In the genomic region with DNA sequence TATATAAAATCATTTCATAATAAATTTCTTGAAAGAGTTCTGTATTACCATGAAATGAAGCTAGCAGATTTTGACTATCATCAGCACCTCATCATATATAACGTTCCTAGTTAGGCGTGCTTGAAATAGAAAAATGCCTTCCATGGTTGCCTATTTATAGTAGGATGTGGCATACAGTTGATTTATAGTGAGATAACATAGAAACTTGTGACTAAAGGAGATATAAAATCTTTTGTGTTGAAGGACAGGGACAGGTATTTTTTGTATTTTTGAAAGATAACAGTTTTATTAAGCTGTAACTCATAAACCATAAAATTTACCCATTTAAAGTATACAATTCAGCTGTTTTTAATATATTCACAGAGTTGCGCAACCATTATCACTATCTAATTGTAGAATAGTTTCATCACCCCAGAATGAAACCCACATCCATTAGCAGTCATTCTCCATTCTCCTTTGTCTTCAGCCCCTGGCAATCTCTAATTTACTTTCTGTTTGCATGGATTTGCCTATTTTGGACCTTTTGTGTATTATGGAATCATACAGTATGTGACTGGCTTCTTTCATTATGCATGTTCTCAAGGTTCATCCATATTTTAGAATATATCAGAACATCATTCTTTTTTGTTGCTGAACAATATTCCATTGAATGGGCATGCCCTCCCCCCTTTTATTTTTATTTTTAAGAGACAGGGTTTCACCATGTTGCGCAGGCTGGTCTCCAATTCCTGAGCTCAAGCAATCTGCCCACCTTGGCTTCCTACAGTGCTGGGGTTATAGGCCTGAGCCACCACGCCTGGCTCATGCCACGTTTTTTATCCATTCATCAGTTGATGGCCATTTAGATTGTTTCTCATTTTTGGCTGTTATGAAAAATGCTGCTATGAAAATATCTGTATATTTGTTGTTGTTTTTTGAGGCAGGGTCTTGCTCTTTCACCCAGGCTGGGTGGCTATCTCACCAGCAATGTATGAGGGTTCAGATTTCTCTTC, we compare ENCODE assay signal across 1 cellular context.
TF ChIP-seq lines count a peak whose summit lies in the region.

No MANE protein-coding gene starts in this region.

TF ChIP-seq in IMR-90, 13 proteins besides CTCF, POLR2A, EP300 and RAD21:
- TF ChIP-seq RFX5 (IDR thresholded peaks at IDR 0.05; ENCODE audit: low read depth, low read length) (no peak), MXI1 (IDR thresholded peaks at IDR 0.05; ENCODE audit: borderline replicate concordance, low read depth, low read length) (no peak), CEBPB (IDR thresholded peaks at IDR 0.05; ENCODE audit: low read depth, low read length) (peak; percentile 97), NFE2L2 (IDR thresholded peaks at IDR 0.05; ENCODE audit: low read depth, low read length) (no peak), SMC3 (IDR thresholded peaks at IDR 0.05; ENCODE audit: low read depth, low read length) (no peak)
